8 cellular contexts compared by ENCODE assay signal in the genomic region with DNA sequence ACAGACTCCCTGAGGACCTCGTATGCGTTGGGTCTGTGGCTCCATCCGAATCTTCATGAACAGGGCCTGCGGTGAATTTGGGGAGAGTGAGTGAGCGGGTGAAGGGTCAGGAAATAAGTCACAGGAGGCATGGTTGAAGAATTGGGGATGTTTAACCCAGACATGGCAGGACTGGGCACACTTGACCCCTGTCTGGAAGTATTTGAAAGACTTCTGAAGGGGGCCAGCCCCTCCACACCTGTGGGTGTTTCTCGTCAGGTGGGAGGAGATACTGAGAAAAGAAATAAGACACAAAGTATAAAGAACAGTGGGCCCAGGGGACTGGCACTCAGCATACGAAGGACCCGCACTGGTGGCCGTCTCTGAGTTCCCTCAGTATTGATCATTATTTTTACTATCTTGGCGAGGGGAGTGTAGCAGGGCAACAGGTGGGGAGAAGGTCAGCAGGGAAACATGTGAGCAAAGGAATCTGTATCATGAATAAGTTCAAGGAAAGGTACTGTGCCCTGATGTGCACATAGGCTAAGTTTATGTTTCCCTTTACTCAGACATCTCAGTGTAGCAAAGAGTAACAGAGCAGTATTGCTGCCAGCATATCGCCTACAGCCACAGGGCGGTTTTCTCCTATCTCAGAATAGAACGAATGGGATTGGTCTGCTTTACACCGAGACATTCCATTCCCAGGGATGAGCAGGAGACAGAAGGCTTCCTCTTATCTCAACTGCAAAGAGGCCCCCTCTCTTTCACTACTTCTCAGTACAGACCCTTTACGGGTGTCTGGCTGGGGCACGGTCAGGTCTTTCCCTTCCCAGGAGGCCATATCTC. TPM values are rescaled to one million over a fixed set of nuclear protein-coding genes. Genes with fewer than 3 reads are reported as not detected.
DNase-seq lines count a peak whose midpoint lies in the region; ATAC-seq, FAIRE-seq and TF ChIP-seq lines count a peak whose summit lies in the region.

No MANE protein-coding gene starts in this region.

- no peaks in the 10 kb centered on the region for H3K4me1 ChIP-seq in RWPE2 (ENCODE audit: insufficient read depth, poor library complexity, severe bottlenecking)
- peaks cover 16 to 61% (median 30%) of the 10 kb centered on the region in 3 donors for H3K4me1 ChIP-seq in esophagus squamous epithelium
- peaks cover 6% of the 10 kb centered on the region for H3K4me1 ChIP-seq in rectal smooth muscle tissue (ENCODE audit: control insufficient read depth, insufficient read depth, low read length)

- FAIRE-seq in GM19239 (lab: Jason Lieb, UNC) (peak; percentile 55), RCC 7860 (lab: Jason Lieb, UNC) (no peak)

- no peak for ATAC-seq in RWPE2 (ENCODE audit: low read depth)

- H3K4me3 ChIP-seq in RWPE2 (ENCODE audit: severe bottlenecking) (peak overlapping the region; percentile 56), esophagus squamous epithelium (peak overlapping the region; percentile 58 to 88 (median 72)), rectal smooth muscle tissue (ENCODE audit: low read length) (peak overlapping the region; percentile 91)

- TF ChIP-seq CTCF in RWPE2 (IDR thresholded peaks at IDR 0.05; ENCODE audit: poor library complexity, severe bottlenecking) (no peak), esophagus squamous epithelium (IDR thresholded peaks at IDR 0.05) (no peak)

- H3K9me3 ChIP-seq in RWPE2 (ENCODE audit: severe bottlenecking) (no peaks in the 10 kb centered on the region), esophagus squamous epithelium (no peaks in the 10 kb centered on the region)

- peak overlapping the region; percentile 48 for H3K27ac ChIP-seq in RWPE2 (ENCODE audit: poor library complexity, severe bottlenecking)
- peak overlapping the region; percentile 84 to 97 (median 90) for H3K27ac ChIP-seq in esophagus squamous epithelium
- H3K27ac ChIP-seq in rectal smooth muscle tissue (ENCODE audit: low read depth, low read length) = peak overlapping the region; percentile 92

- H3K36me3 ChIP-seq in RWPE2 (ENCODE audit: low read depth) (peaks cover 21% of the 10 kb centered on the region), esophagus squamous epithelium (peaks cover 0 to 18% (median 0%) of the 10 kb centered on the region in 3 donors), rectal smooth muscle tissue (ENCODE audit: control insufficient read depth, insufficient read depth, low read length) (no peaks in the 10 kb centered on the region)

- H3K9ac ChIP-seq in rectal smooth muscle tissue (ENCODE audit: low read length) = peak overlapping the region; percentile 81

- H3K27me3 ChIP-seq in RWPE2 (ENCODE audit: insufficient read depth, poor library complexity, severe bottlenecking) (no peaks in the 10 kb centered on the region), esophagus squamous epithelium (no peaks in the 10 kb centered on the region), rectal smooth muscle tissue (ENCODE audit: control insufficient read depth, insufficient read depth, low read length) (no peaks in the 10 kb centered on the region)

- 23 to 28% methylated on average over 9 to 16 of the region's 16 CpGs for WGBS in esophagus squamous epithelium, 2 donors

- DNase-seq in GM19239 (ENCODE audit: insufficient read length, low spot score) (no peak), RWPE2 (ENCODE audit: low spot score) (no peak), esophagus squamous epithelium (lab: John Stamatoyannopoulos, UW) (no peak), RCC 7860 (ENCODE audit: low spot score) (no peak), superior temporal gyrus (ENCODE audit: extremely low spot score) (no peak), GDM1 (lab: John Stamatoyannopoulos, UW) (no peak), GOT3 (lab: John Stamatoyannopoulos, UW) (no peak)

- intact Hi-C loops in esophagus squamous epithelium (cut with DNase I) = no loop called here

- TF ChIP-seq POLR2A in esophagus squamous epithelium (IDR thresholded peaks at IDR 0.05) = no peak

RNA-seq across cellular contexts. Expression of gene PFKFB3, which starts 38.2 kb away (rescaled TPM):
- total RNA-seq in esophagus squamous epithelium = 10 to 100 TPM; 17.1 to 37.8 (median 26.2) TPM
